6 cellular contexts compared by ENCODE assay signal in genomic region chr11:574632-575323, GRCh38. TPM values are rescaled to one million over a fixed set of nuclear protein-coding genes. Genes with fewer than 3 reads are reported as not detected.
DNase-seq lines count a peak whose midpoint lies in the region; ATAC-seq and TF ChIP-seq lines count a peak whose summit lies in the region.

No MANE protein-coding gene starts in this region.

- peak overlapping the region; percentile 39 to 92 (median 67) for H3K27ac Mint-ChIP-seq in naive thymus-derived CD4-positive, alpha-beta T cell

- peak overlapping the region; percentile 85 to 99 (median 90) for H3K4me3 Mint-ChIP-seq in naive thymus-derived CD4-positive, alpha-beta T cell

- peaks cover 0 to 9% (median 0%) of the 10 kb centered on the region in 5 donors for H3K27me3 Mint-ChIP-seq in naive thymus-derived CD4-positive, alpha-beta T cell

- H3K27ac ChIP-seq in ascending aorta = no peak overlapping the region
- no peak overlapping the region for H3K27ac ChIP-seq in naive thymus-derived CD4-positive, alpha-beta T cell (ENCODE audit: low read depth, low read length)

- no peaks in the 10 kb centered on the region for H3K27me3 ChIP-seq in ascending aorta
- no peaks in the 10 kb centered on the region for H3K27me3 ChIP-seq in naive thymus-derived CD4-positive, alpha-beta T cell (ENCODE audit: control insufficient read depth in 2 of 2, insufficient read depth in 2 of 2, low read length in 2 of 2)

- TF ChIP-seq CTCF in ascending aorta (IDR thresholded peaks at IDR 0.05) = no peak

- peaks cover 35 to 47% (median 42%) of the 10 kb centered on the region in 7 donors for H3K4me1 Mint-ChIP-seq in naive thymus-derived CD4-positive, alpha-beta T cell

- ATAC-seq in GM21360 (IDR thresholded peaks at IDR 0.05; ENCODE audit: unreplicated experiment) (peak; percentile 3), HG03108 (IDR thresholded peaks at IDR 0.05; ENCODE audit: unreplicated experiment) (no peak)
- ATAC-seq in naive thymus-derived CD4-positive, alpha-beta T cell = no peak

- no peaks in the 10 kb centered on the region for H3K36me3 ChIP-seq in ascending aorta
- peaks cover 0 to 13% (median 0%) of the 10 kb centered on the region in 3 experiments for H3K36me3 ChIP-seq in naive thymus-derived CD4-positive, alpha-beta T cell (ENCODE audit: control insufficient read depth in 2 of 3, insufficient read depth in 3 of 3, low read length in 3 of 3)

- intact Hi-C loops in ascending aorta (cut with DNase I) = loop anchor here (1.0 to 5.0 kb wide), 2 partner anchors 13 to 337 kb away; partner anchors contain the start of genes PSMD13 and SIRT3
- intact Hi-C loops in naive thymus-derived CD4-positive, alpha-beta T cell (cut with micrococcal nuclease) = loop anchor here in 1 of 2 donors (1.0 to 5.0 kb wide), 2 partner anchors 19 to 337 kb away; partner anchors contain the start of genes PSMD13 and SIRT3

- CTCF ChIA-PET in naive thymus-derived CD4-positive, alpha-beta T cell (lab: Charles Lee) = interaction anchor here (1.6 kb wide), 1 partner anchor 21 kb away, joined by 8 read pairs; no protein-coding TSS in a partner anchor

- no peaks in the 10 kb centered on the region for H3K9me3 Mint-ChIP-seq in naive thymus-derived CD4-positive, alpha-beta T cell

- DNase-seq in ascending aorta (ENCODE audit: low spot score in 2 of 2) = no peak
- DNase-seq in naive thymus-derived CD4-positive, alpha-beta T cell = peak in 1 of 9 donors; percentile 29
- DNase-seq in NCI-H2227 (lab: John Stamatoyannopoulos, UW; ENCODE audit: unreplicated experiment) = no peak
- no peak for DNase-seq in mucosa of gallbladder (ENCODE audit: low spot score)

- H3K4me3 ChIP-seq in ascending aorta = peak overlapping the region; percentile 66 to 91
- H3K4me3 ChIP-seq in naive thymus-derived CD4-positive, alpha-beta T cell (ENCODE audit: low read length) = peak overlapping the region; percentile 64

- peaks cover 11 to 36% of the 10 kb centered on the region in 2 donors for H3K4me1 ChIP-seq in ascending aorta
- peaks cover 26 to 38% of the 10 kb centered on the region in 2 donors for H3K4me1 ChIP-seq in naive thymus-derived CD4-positive, alpha-beta T cell (ENCODE audit: control insufficient read depth in 2 of 2, insufficient read depth in 2 of 2, low read length in 2 of 2)

- H3K9me3 ChIP-seq in ascending aorta = no peaks in the 10 kb centered on the region
- H3K9me3 ChIP-seq in naive thymus-derived CD4-positive, alpha-beta T cell (ENCODE audit: control insufficient read depth in 2 of 3, low read length in 3 of 3) = no peaks in the 10 kb centered on the region

- H3K36me3 Mint-ChIP-seq in naive thymus-derived CD4-positive, alpha-beta T cell = peaks cover 0 to 5% (median 0%) of the 10 kb centered on the region in 5 donors

- POLR2A ChIA-PET in naive thymus-derived CD4-positive, alpha-beta T cell (lab: Charles Lee) = interaction anchor here (0.9 to 3.4 kb wide), 8 partner anchors 8 to 160 kb away, joined by 3 to 21 read pairs (median 10); partner anchors contain the start of genes DEAF1, LMNTD2, RASSF7 and SIGIRR

RNA-seq across cellular contexts. Expression of gene PHRF1, which starts 1.5 kb away (rescaled TPM):
- total RNA-seq in ascending aorta = 25.4 TPM
- 10 to 100 TPM; 47.3 to 55.2 (median 49.4) TPM for total RNA-seq in naive thymus-derived CD4-positive, alpha-beta T cell
- polyA plus RNA-seq in naive thymus-derived CD4-positive, alpha-beta T cell = 10 to 100 TPM in 1 of 2 donors, 1 to 10 TPM in 1; 6.2 to 22.1 TPM
- total RNA-seq in mucosa of gallbladder = 38.1 TPM

RNA-seq across cellular contexts. Expression of gene RASSF7, which starts 14.0 kb away (rescaled TPM):
- total RNA-seq in ascending aorta (3.5 TPM), mucosa of gallbladder (179 TPM)
- 10 to 100 TPM; 20.0 to 45.4 (median 35.5) TPM for total RNA-seq in naive thymus-derived CD4-positive, alpha-beta T cell
- 10 to 100 TPM; 26.7 to 43.6 TPM for polyA plus RNA-seq in naive thymus-derived CD4-positive, alpha-beta T cell

RNA-seq across cellular contexts. Expression of gene LMNTD2, which starts 14.2 kb away (rescaled TPM):
- total RNA-seq in ascending aorta (1.1 TPM), mucosa of gallbladder (7.5 TPM)
- total RNA-seq in naive thymus-derived CD4-positive, alpha-beta T cell = 10 to 100 TPM in 2 of 5 experiments, 1 to 10 TPM in 3; 2.8 to 14.7 (median 9.6) TPM
- polyA plus RNA-seq in naive thymus-derived CD4-positive, alpha-beta T cell = 1 to 10 TPM; 2.3 to 3.6 TPM

RNA-seq across cellular contexts. Expression of gene LRRC56, which starts 37.5 kb away (rescaled TPM):
- not detected for total RNA-seq in ascending aorta
- 1 to 10 TPM; 2.3 to 5.1 (median 3.6) TPM for total RNA-seq in naive thymus-derived CD4-positive, alpha-beta T cell
- polyA plus RNA-seq in naive thymus-derived CD4-positive, alpha-beta T cell = 1 to 10 TPM in 1 of 2 donors, under 1 TPM in 1; 0.35 to 1.0 TPM
- total RNA-seq in mucosa of gallbladder = 9.4 TPM

RNA-seq across cellular contexts. Expression of gene HRAS, which starts 39.4 kb away (rescaled TPM):
- total RNA-seq in ascending aorta (21.6 TPM), mucosa of gallbladder (51.1 TPM)
- total RNA-seq in naive thymus-derived CD4-positive, alpha-beta T cell = 10 to 100 TPM; 22.3 to 52.0 (median 31.9) TPM
- 10 to 100 TPM; 12.6 to 19.5 TPM for polyA plus RNA-seq in naive thymus-derived CD4-positive, alpha-beta T cell
